Comparison of ENCODE assay signal across 23 cellular contexts in genomic region chr9:132888151-132888550, GRCh38. TPM values are rescaled to one million over a fixed set of nuclear protein-coding genes. Genes with fewer than 3 reads are reported as not detected.
A peak's percentile ranks its signal among the peaks of the same experiment; 100 is the strongest.
DNase-seq lines count a peak whose midpoint lies in the region; ATAC-seq, FAIRE-seq and TF ChIP-seq lines count a peak whose summit lies in the region.
"Had no signal": no experiment of that assay in that cellular context is flagged by ENCODE, and none has a peak within 500 bp of the region (broad histone marks: within the 10 kb centered on the region; RNA-seq: fewer than 3 reads in every experiment).

No MANE protein-coding gene starts in this region.

- H3K4me1 Mint-ChIP-seq in IgD-negative memory B cell = peaks cover 16 to 22% (median 20%) of the 10 kb centered on the region in 3 donors

- DNase-seq in HepG2 (ENCODE audit: low spot score) = no peak
- peak; percentile 75 for DNase-seq in spleen
- DNase-seq in NAMALWA (ENCODE audit: low spot score) = no peak
- DNase-seq: CD4-positive, alpha-beta T cell; COR-L47; DMS79; KBM-7; NCI-H1417; NCI-H1694 treated with DMSO at 0.1 percent for 48 hours; NCI-H2081 treated with DMSO at 0.1 percent for 48 hours; NCI-H446; NCI-H526 treated with DMSO at 0.1 percent for 48 hours; T-helper 1 cell had no signal

- H3K9me3 ChIP-seq in BLaER1 (no peaks in the 10 kb centered on the region), HepG2 (ENCODE audit: low read length) (no peaks in the 10 kb centered on the region), spleen (no peaks in the 10 kb centered on the region)
- H3K9me3 ChIP-seq: SJSA1 had no signal

- ATAC-seq in HepG2 (peak; percentile 9; the same call in 1 of the 3 replicates), GM21390 (IDR thresholded peaks at IDR 0.05; ENCODE audit: unreplicated experiment) (no peak), HG02759 (IDR thresholded peaks at IDR 0.05; ENCODE audit: unreplicated experiment) (no peak)
- ATAC-seq: HCT116, Right ventricle myocardium inferior had no signal

- no peak overlapping the region for H2AFZ ChIP-seq in HepG2 (ENCODE audit: low read length)

- peaks cover 11% of the 10 kb centered on the region for H3K36me3 ChIP-seq in BLaER1
- H3K36me3 ChIP-seq in HepG2 (replicated peaks in 1 of 2; ENCODE audit: control insufficient read depth in 1 of 2, insufficient read depth in 2 of 2, low read length in 2 of 2) = no peaks in the 10 kb centered on the region
- H3K36me3 ChIP-seq in spleen = peaks cover 0 to 20% (median 4%) of the 10 kb centered on the region in 6 donors
- H3K36me3 ChIP-seq: SJSA1 had no signal

- H3K79me2 ChIP-seq in HepG2 (ENCODE audit: insufficient read depth, low read length) = no peaks in the 10 kb centered on the region

- H3K4me2 ChIP-seq in BLaER1 = peak overlapping the region; percentile 92
- H3K4me2 ChIP-seq in HepG2 (ENCODE audit: low read depth, low read length) = no peak overlapping the region

- POLR2A ChIA-PET in HepG2 (lab: Yijun Ruan, JAX) = no interaction called here

- no peaks in the 10 kb centered on the region for H4K20me1 ChIP-seq in BLaER1
- H4K20me1 ChIP-seq in HepG2 (ENCODE audit: insufficient read depth, low read length) = no peaks in the 10 kb centered on the region

- in situ Hi-C loops in HepG2 (cut with HindIII; ENCODE audit: extremely low pct_ligation_motif_present, low pct_unique_long_range_greater_than_20kb) = no loop called here

- H3K27me3 ChIP-seq in BLaER1 (no peaks in the 10 kb centered on the region), HepG2 (ENCODE audit: control insufficient read depth in 1 of 2, insufficient read depth in 2 of 2, low read length in 2 of 2) (no peaks in the 10 kb centered on the region), spleen (replicated peaks in 1 of 7) (no peaks in the 10 kb centered on the region)
- H3K27me3 ChIP-seq: SJSA1 had no signal

- no peak for FAIRE-seq in HepG2 (lab: Jason Lieb, UNC)
- FAIRE-seq: A204.1, GM18507, H1 had no signal

- H3K36me3 Mint-ChIP-seq in IgD-negative memory B cell = peaks cover 2% of the 10 kb centered on the region

- no peak for TF ChIP-seq RAD21 in HepG2 (CRISPR knock-in tag; IDR thresholded peaks at IDR 0.05)

- no TSS peak for BruUV-seq in HepG2 (replicated peaks; lab: Mats Ljungman, UMichigan)

- H3K27ac ChIP-seq in BLaER1 (peak overlapping the region; percentile 96), HepG2 (ENCODE audit: extremely low read length, insufficient read depth, low read length) (no peak overlapping the region), spleen (peak overlapping the region in 4 of 8 donors; percentile 56 to 71 (median 63))
- H3K27ac ChIP-seq: SJSA1 had no signal

- no peaks in the 10 kb centered on the region for H3K27me3 Mint-ChIP-seq in IgD-negative memory B cell
- H3K27me3 Mint-ChIP-seq: CD4-positive, alpha-beta T cell had no signal

- H3K4me1 ChIP-seq in BLaER1 (peaks cover 92% of the 10 kb centered on the region), HepG2 (ENCODE audit: insufficient read depth, low read length) (peaks cover 31% of the 10 kb centered on the region), spleen (peaks cover 0 to 38% (median 9%) of the 10 kb centered on the region in 6 donors)
- H3K4me1 ChIP-seq: SJSA1 had no signal

- peak overlapping the region; percentile 52 for H3K4me3 ChIP-seq in BLaER1
- no peak overlapping the region for H3K4me3 ChIP-seq in HepG2 (replicated peaks in 1 of 3; ENCODE audit: insufficient read depth in 1 of 3, low read depth in 2 of 3, low read length in 3 of 3)
- peak overlapping the region in 1 of 8 donors; percentile 6 for H3K4me3 ChIP-seq in spleen
- H3K4me3 ChIP-seq: SJSA1 had no signal

- intact Hi-C loops in HepG2 (cut with micrococcal nuclease; ENCODE audit: unreplicated experiment) = no loop called here
- intact Hi-C loops in spleen (cut with DNase I; ENCODE audit: low total_unique reads) = no loop called here

- TF ChIP-seq POLR2A in HepG2 (IDR thresholded peaks at IDR 0.05; ENCODE audit: insufficient read depth in 1 of 2, low read depth in 2 of 2, low read length in 2 of 2) = no peak
- TF ChIP-seq POLR2A in spleen (IDR thresholded peaks at IDR 0.05) = no peak

- H3K27ac Mint-ChIP-seq in IgD-negative memory B cell = peak overlapping the region; percentile 95 to 96 (median 96)
- H3K27ac Mint-ChIP-seq: CD4-positive, alpha-beta T cell had no signal

- WGBS in HepG2 (ENCODE audit: low lambda C conversion rate) = no CpG with 5 or more reads among the region's 18 CpGs
- WGBS in spleen, 5 donors = 71 to 97% (median 82%) methylated on average over 5 to 18 of the region's 18 CpGs

- TF ChIP-seq EP300 in HepG2 (IDR thresholded peaks at IDR 0.05; ENCODE audit: low read depth in 2 of 2, low read length in 2 of 2) (no peak), HepG2 (CRISPR knock-in tag; IDR thresholded peaks at IDR 0.05; ENCODE audit: borderline replicate concordance) (no peak)

- H3K9me3 Mint-ChIP-seq in IgD-negative memory B cell = no peaks in the 10 kb centered on the region
- H3K9me3 Mint-ChIP-seq: CD4-positive, alpha-beta T cell had no signal

- H3K4me3 Mint-ChIP-seq in IgD-negative memory B cell = peak overlapping the region; percentile 75 to 92 (median 90)
- H3K4me3 Mint-ChIP-seq: CD4-positive, alpha-beta T cell had no signal

- CTCF ChIA-PET in HepG2 (lab: Yijun Ruan, JAX; ENCODE audit: low intra/inter-chr PET ratio, low total read pairs) = no interaction called here

- peak overlapping the region; percentile 78 for H3K9ac ChIP-seq in BLaER1
- no peak overlapping the region for H3K9ac ChIP-seq in HepG2 (ENCODE audit: insufficient read depth, low read depth, low read length)

- TF ChIP-seq CTCF in HepG2 (CRISPR knock-in tag; IDR thresholded peaks at IDR 0.05) (no peak), spleen (IDR thresholded peaks at IDR 0.05 in 8 of 11, conservative IDR thresholded peaks at IDR 0.05 in 3 of 11) (no peak)

RNA-seq across cellular contexts. Expression of gene SPACA9, which starts 9.5 kb away (rescaled TPM):
- polyA plus RNA-seq in IgD-negative memory B cell (4.6 TPM), HepG2 (2011; rRNA removed) (0.38 and 0.64 TPM in 2 replicates), spleen (1 to 10 TPM; 1.7 to 3.5 (median 3.0) TPM)
- total RNA-seq in HepG2 (2016; rRNA removed; fragmentation: Illumina TruSeq; extraction: Trizol) (0.13 and 0.15 TPM in 2 replicates), spleen (1 to 10 TPM; 1.1 to 5.6 (median 2.5) TPM)
- 0.44 and 0.61 TPM in 2 replicates for total RNA-seq in HepG2 (2016; cell fraction: cytosol; rRNA removed; fragmentation: Illumina TruSeq; extraction: Trizol; ENCODE audit: low read depth)
- 0.18 and 0.22 TPM in 2 replicates for total RNA-seq in HepG2 (2016; cell fraction: insoluble cytoplasmic fraction; rRNA removed; fragmentation: Illumina TruSeq; extraction: Trizol)
- total RNA-seq in HepG2 (2016; cell fraction: membrane; rRNA removed; fragmentation: Illumina TruSeq; extraction: Trizol) = 0.10 and 0.56 TPM in 2 replicates
- total RNA-seq in HepG2 (2016; cell fraction: nucleus; rRNA removed; fragmentation: Illumina TruSeq; extraction: Trizol) = 0.25 and 0.50 TPM in 2 replicates
- 0.38 and 0.40 TPM in 2 replicates for polyA plus RNA-seq in HepG2 (2011; cell fraction: cytosol; rRNA removed)
- polyA plus RNA-seq in HepG2 (2011; cell fraction: nucleus; rRNA removed) = 0.64 and 0.93 TPM in 2 replicates
- 0.33 and 0.38 TPM in 2 replicates for polyA plus RNA-seq in HepG2 (2012)
- polyA plus RNA-seq in HepG2 (2016; cell fraction: cytosol; fragmentation: Illumina TruSeq; extraction: Trizol; ENCODE audit: low read depth) = 0.55 and 0.71 TPM in 2 replicates
- polyA plus RNA-seq in HepG2 (2016; cell fraction: insoluble cytoplasmic fraction; fragmentation: Illumina TruSeq; extraction: Trizol; ENCODE audit: low read depth) = 0.17 and 0.21 TPM in 2 replicates
- 0.25 and 0.36 TPM in 2 replicates for polyA plus RNA-seq in HepG2 (2016; cell fraction: membrane; fragmentation: Illumina TruSeq; extraction: Trizol; ENCODE audit: low read depth)
- 0.43 and 0.48 TPM in 2 replicates for polyA plus RNA-seq in HepG2 (2016; cell fraction: nucleus; fragmentation: Illumina TruSeq; extraction: Trizol; ENCODE audit: insufficient read depth, low read depth)
- 0.30 and 7.2 TPM in 2 replicates for polyA minus RNA-seq in HepG2 (2011; rRNA and poly(A)+ RNA removed; ENCODE audit: low replicate concordance)
- polyA minus RNA-seq in HepG2 (2011; cell fraction: cytosol; rRNA and poly(A)+ RNA removed) = 0.49 TPM in 1 of 2 replicates, not detected in the other
- 0.25 and 0.26 TPM in 2 replicates for polyA minus RNA-seq in HepG2 (2011; cell fraction: nucleus; rRNA and poly(A)+ RNA removed)

RNA-seq across cellular contexts. Expression of gene AK8, which starts 10.1 kb away (rescaled TPM):
- 11.8 TPM for polyA plus RNA-seq in IgD-negative memory B cell
- not detected in 2 replicates for total RNA-seq in HepG2 (2016; rRNA removed; fragmentation: Illumina TruSeq; extraction: Trizol)
- 0.10 TPM in 1 of 2 replicates, not detected in the other for total RNA-seq in HepG2 (2016; cell fraction: cytosol; rRNA removed; fragmentation: Illumina TruSeq; extraction: Trizol; ENCODE audit: low read depth)
- total RNA-seq in HepG2 (2016; cell fraction: insoluble cytoplasmic fraction; rRNA removed; fragmentation: Illumina TruSeq; extraction: Trizol) = not detected in 2 replicates
- 0.07 TPM in 1 of 2 replicates, not detected in the other for total RNA-seq in HepG2 (2016; cell fraction: membrane; rRNA removed; fragmentation: Illumina TruSeq; extraction: Trizol)
- 0.40 TPM in 1 of 2 replicates, not detected in the other for total RNA-seq in HepG2 (2016; cell fraction: nucleus; rRNA removed; fragmentation: Illumina TruSeq; extraction: Trizol)
- polyA plus RNA-seq in HepG2 (2011; rRNA removed) = 0.09 and 0.11 TPM in 2 replicates
- polyA plus RNA-seq in HepG2 (2011; cell fraction: cytosol; rRNA removed) = 0.09 and 0.15 TPM in 2 replicates
- 0.09 and 0.14 TPM in 2 replicates for polyA plus RNA-seq in HepG2 (2011; cell fraction: nucleus; rRNA removed)
- polyA plus RNA-seq in HepG2 (2012) = 0.08 and 0.28 TPM in 2 replicates
- polyA plus RNA-seq in HepG2 (2016; cell fraction: cytosol; fragmentation: Illumina TruSeq; extraction: Trizol; ENCODE audit: low read depth) = not detected in 2 replicates
- not detected in 2 replicates for polyA plus RNA-seq in HepG2 (2016; cell fraction: insoluble cytoplasmic fraction; fragmentation: Illumina TruSeq; extraction: Trizol; ENCODE audit: low read depth)
- polyA plus RNA-seq in HepG2 (2016; cell fraction: membrane; fragmentation: Illumina TruSeq; extraction: Trizol; ENCODE audit: low read depth) = 0.11 TPM in 1 of 2 replicates, not detected in the other
- not detected in 2 replicates for polyA plus RNA-seq in HepG2 (2016; cell fraction: nucleus; fragmentation: Illumina TruSeq; extraction: Trizol; ENCODE audit: insufficient read depth, low read depth)
- 0.44 TPM in 1 of 2 replicates, not detected in the other for polyA minus RNA-seq in HepG2 (2011; rRNA and poly(A)+ RNA removed; ENCODE audit: low replicate concordance)
- not detected in 2 replicates for polyA minus RNA-seq in HepG2 (2011; cell fraction: cytosol; rRNA and poly(A)+ RNA removed)
- 0.25 TPM in 1 of 2 replicates, not detected in the other for polyA minus RNA-seq in HepG2 (2011; cell fraction: nucleus; rRNA and poly(A)+ RNA removed)
- 1 to 10 TPM in 1 of 7 donors, under 1 TPM in 6; 0.51 to 1.8 (median 0.92) TPM for total RNA-seq in spleen
- 1 to 10 TPM in 2 of 3 donors, under 1 TPM in 1; 0.22 to 1.8 (median 1.0) TPM for polyA plus RNA-seq in spleen
- total RNA-seq: CD4-positive, alpha-beta T cell; Right ventricle myocardium inferior had no signal

RNA-seq across cellular contexts. Expression of gene TSC1, which starts 56.3 kb away (rescaled TPM):
- 8.9 TPM for polyA plus RNA-seq in IgD-negative memory B cell
- total RNA-seq in HepG2 (2016; rRNA removed; fragmentation: Illumina TruSeq; extraction: Trizol) = 26.3 and 31.6 TPM in 2 replicates
- 18.0 and 21.2 TPM in 2 replicates for total RNA-seq in HepG2 (2016; cell fraction: cytosol; rRNA removed; fragmentation: Illumina TruSeq; extraction: Trizol; ENCODE audit: low read depth)
- 24.1 and 31.9 TPM in 2 replicates for total RNA-seq in HepG2 (2016; cell fraction: insoluble cytoplasmic fraction; rRNA removed; fragmentation: Illumina TruSeq; extraction: Trizol)
- 29.5 and 37.4 TPM in 2 replicates for total RNA-seq in HepG2 (2016; cell fraction: membrane; rRNA removed; fragmentation: Illumina TruSeq; extraction: Trizol)
- total RNA-seq in HepG2 (2016; cell fraction: nucleus; rRNA removed; fragmentation: Illumina TruSeq; extraction: Trizol) = 49.4 and 54.4 TPM in 2 replicates
- polyA plus RNA-seq in HepG2 (2011; rRNA removed) = 58.0 and 66.1 TPM in 2 replicates
- polyA plus RNA-seq in HepG2 (2011; cell fraction: cytosol; rRNA removed) = 25.6 and 30.5 TPM in 2 replicates
- polyA plus RNA-seq in HepG2 (2011; cell fraction: nucleus; rRNA removed) = 178 and 179 TPM in 2 replicates
- 26.8 and 27.3 TPM in 2 replicates for polyA plus RNA-seq in HepG2 (2012)
- 9.8 and 11.1 TPM in 2 replicates for polyA plus RNA-seq in HepG2 (2016; cell fraction: cytosol; fragmentation: Illumina TruSeq; extraction: Trizol; ENCODE audit: low read depth)
- polyA plus RNA-seq in HepG2 (2016; cell fraction: insoluble cytoplasmic fraction; fragmentation: Illumina TruSeq; extraction: Trizol; ENCODE audit: low read depth) = 17.1 and 17.6 TPM in 2 replicates
- polyA plus RNA-seq in HepG2 (2016; cell fraction: membrane; fragmentation: Illumina TruSeq; extraction: Trizol; ENCODE audit: low read depth) = 17.7 and 18.0 TPM in 2 replicates
- 64.5 and 67.0 TPM in 2 replicates for polyA plus RNA-seq in HepG2 (2016; cell fraction: nucleus; fragmentation: Illumina TruSeq; extraction: Trizol; ENCODE audit: insufficient read depth, low read depth)
- 139 and 153 TPM in 2 replicates for polyA minus RNA-seq in HepG2 (2011; rRNA and poly(A)+ RNA removed; ENCODE audit: low replicate concordance)
- 26.9 and 27.7 TPM in 2 replicates for polyA minus RNA-seq in HepG2 (2011; cell fraction: cytosol; rRNA and poly(A)+ RNA removed)
- polyA minus RNA-seq in HepG2 (2011; cell fraction: nucleus; rRNA and poly(A)+ RNA removed) = 182 and 218 TPM in 2 replicates
- total RNA-seq in spleen = 10 to 100 TPM; 46.9 to 80.6 (median 56.9) TPM
- polyA plus RNA-seq in spleen = 10 to 100 TPM in 2 of 3 donors, 1 to 10 TPM in 1; 6.9 to 12.7 (median 12.1) TPM
